In genomic region chr10:2933519-2933918, GRCh38 we compare ENCODE assay signal across 23 cellular contexts.
DNase-seq lines count a peak whose midpoint lies in the region; ATAC-seq, FAIRE-seq and TF ChIP-seq lines count a peak whose summit lies in the region.
"Had no signal": no experiment of that assay in that cellular context is flagged by ENCODE, and none has a peak within 500 bp of the region (broad histone marks: within the 10 kb centered on the region; RNA-seq: fewer than 3 reads in every experiment).

No MANE protein-coding gene starts in this region.

- H2AFZ ChIP-seq in OCI-LY3 (ENCODE audit: low read depth, low read length) (no peak overlapping the region), K562 (ENCODE audit: low read depth, low read length) (no peak overlapping the region)

- BruUV-seq in K562 (replicated peaks; lab: Mats Ljungman, UMichigan), result no TSS peak

- TF ChIP-seq CTCF in OCI-LY3 (IDR thresholded peaks at IDR 0.05; ENCODE audit: low read depth, low read length) (no peak), K562 (IDR thresholded peaks at IDR 0.05 in 2 of 3, conservative IDR thresholded peaks at IDR 0.05 in 1 of 3; ENCODE audit: insufficient read depth in 2 of 3, low read depth in 1 of 3, low read length in 3 of 3) (no peak)

- POLR2A ChIA-PET in K562 (lab: Yijun Ruan, JAX), result no interaction called here

- H3K4me2 ChIP-seq in OCI-LY3 (ENCODE audit: low read length) (peak overlapping the region; percentile 48), K562 (ENCODE audit: insufficient read depth, low read length) (no peak overlapping the region)
- H3K4me2 ChIP-seq: KMS-11 had no signal

- no peak for TF ChIP-seq POLR2A in K562 (conservative IDR thresholded peaks at IDR 0.05)

- in situ Hi-C loops in K562 (cut with MboI), result no loop called here

- H3K79me2 ChIP-seq in OCI-LY3 (ENCODE audit: low read length) (no peaks in the 10 kb centered on the region), K562 (ENCODE audit: control insufficient read depth, insufficient read depth, low read length) (no peaks in the 10 kb centered on the region)

- no peak overlapping the region for H3K4me3 ChIP-seq in OCI-LY3 (ENCODE audit: low read length)
- H3K4me3 ChIP-seq in K562, result no peak overlapping the region
- H3K4me3 ChIP-seq: HAP-1, Peyer's patch, SJCRH30 had no signal

- ATAC-seq in K562 (no peak), GM19395 (IDR thresholded peaks at IDR 0.05; ENCODE audit: unreplicated experiment) (no peak), GM21360 (IDR thresholded peaks at IDR 0.05; ENCODE audit: unreplicated experiment) (no peak), GM18861 (IDR thresholded peaks at IDR 0.05; ENCODE audit: unreplicated experiment) (no peak)

- no peak for TF ChIP-seq RAD21 in K562 (CRISPR knock-in tag; conservative IDR thresholded peaks at IDR 0.05 in 1 of 2, IDR thresholded peaks at IDR 0.05 in 1 of 2)

- 3% methylated on average over 3 of the region's 3 CpGs for WGBS in K562 (ENCODE audit: insufficient coverage, low coverage, missing lambda C conversion rate)

- CTCF ChIA-PET in K562 (lab: Yijun Ruan, JAX; ENCODE audit: low intra/inter-chr PET ratio), result no interaction called here

- H3K4me1 ChIP-seq in OCI-LY3 (ENCODE audit: low read length) (peaks cover 13% of the 10 kb centered on the region), K562 (replicated peaks in 1 of 2; ENCODE audit: control insufficient read depth in 2 of 2, insufficient read depth in 2 of 2, low read length in 2 of 2) (no peaks in the 10 kb centered on the region)
- H3K4me1 ChIP-seq: HAP-1, Peyer's patch, SJCRH30 had no signal

- no peak for TF ChIP-seq EP300 in K562 (IDR thresholded peaks at IDR 0.05; ENCODE audit: low read length)

- no peaks in the 10 kb centered on the region for H3K9me1 ChIP-seq in K562 (ENCODE audit: control insufficient read depth, insufficient read depth, low read length)

- H4K20me1 ChIP-seq in OCI-LY3 (ENCODE audit: insufficient read depth, low read length) (no peaks in the 10 kb centered on the region), K562 (replicated peaks; ENCODE audit: control insufficient read depth, insufficient read depth, low read length) (0 out of 2 replicates have a peak, but pooled peaks cover under 1% of the 10 kb centered on the region)

- H3K9me3 ChIP-seq in OCI-LY3 (ENCODE audit: insufficient read depth, low read length) (no peaks in the 10 kb centered on the region), K562 (replicated peaks; ENCODE audit: control insufficient read depth, insufficient read depth, low read depth, low read length) (0 out of 2 replicates have a peak, but pooled peaks cover 1% of the 10 kb centered on the region)
- H3K9me3 ChIP-seq: HAP-1, Peyer's patch, SJCRH30 had no signal

- DNase-seq in EH (ENCODE audit: low read depth), result peak; percentile 19
- DNase-seq in K562 (ENCODE audit: extremely low read depth in 1 of 4, low spot score in 3 of 4), result no peak
- peak; percentile 6 for DNase-seq in iris pigment epithelial cell (ENCODE audit: low read depth)
- no peak for DNase-seq in GOT3 (lab: John Stamatoyannopoulos, UW)
- DNase-seq: ACHN, AML-193, EL, GF-D8, NCI-H1105, NCI-H146, NCI-H2029, NCI-H226, NCI-H524, NCI-H774, Peyer's patch, SJCRH30 had no signal

- H3K27me3 ChIP-seq in OCI-LY3 (ENCODE audit: low read depth, low read length) (peaks cover 7% of the 10 kb centered on the region), K562 (ENCODE audit: control insufficient read depth in 2 of 2, insufficient read depth in 2 of 2, low read length in 2 of 2) (peaks cover 24 to 46% of the 10 kb centered on the region in 2 experiments)
- H3K27me3 ChIP-seq: Peyer's patch, SJCRH30 had no signal

- H3K27ac ChIP-seq in OCI-LY3 (ENCODE audit: low read length), result no peak overlapping the region
- no peak overlapping the region for H3K27ac ChIP-seq in K562 (ENCODE audit: extremely low read depth, low read depth, low read length)
- H3K27ac ChIP-seq: KMS-11, Peyer's patch, SJCRH30 had no signal

- H3K36me3 ChIP-seq in OCI-LY3 (replicated peaks; ENCODE audit: low read depth, low read length) (no peaks in the 10 kb centered on the region), K562 (ENCODE audit: control insufficient read depth, insufficient read depth, low read length) (no peaks in the 10 kb centered on the region)
- H3K36me3 ChIP-seq: HAP-1, Peyer's patch, SJCRH30 had no signal

- H3K9ac ChIP-seq in OCI-LY3 (ENCODE audit: low read length), result no peak overlapping the region
- no peak overlapping the region for H3K9ac ChIP-seq in K562 (ENCODE audit: insufficient read depth in 1 of 2, low read depth in 2 of 2, low read length in 2 of 2)
- H3K9ac ChIP-seq: KMS-11 had no signal

- FAIRE-seq in K562 (lab: Jason Lieb, UNC), result no peak
- FAIRE-seq: GM19239 had no signal

- intact Hi-C loops in K562 (cut with micrococcal nuclease), result no loop called here

TF ChIP-seq in K562, 482 proteins besides CTCF, POLR2A, EP300 and RAD21:
- TF ChIP-seq PML (IDR thresholded peaks at IDR 0.05; ENCODE audit: low read length) (no peak), ZNF77 (CRISPR knock-in tag; IDR thresholded peaks at IDR 0.05) (no peak), NFE2 (IDR thresholded peaks at IDR 0.05; ENCODE audit: low read depth) (peak; percentile 22; the same call in 1 of the 2 replicates), C11orf30 (IDR thresholded peaks at IDR 0.05; ENCODE audit: low read depth) (peak; percentile 61; the same call in 1 of the 2 replicates), BHLHE40 (IDR thresholded peaks at IDR 0.05; ENCODE audit: low read length) (no peak), RBM14 (IDR thresholded peaks at IDR 0.05; ENCODE audit: borderline replicate concordance, insufficient read depth, low read depth, low read length) (no peak), EHMT2 (IDR thresholded peaks at IDR 0.05) (no peak), ZNF316 (IDR thresholded peaks at IDR 0.05) (peak; percentile 71), YBX1 (IDR thresholded peaks at IDR 0.05) (no peak), MAFG (tag; conservative IDR thresholded peaks at IDR 0.05) (peak; percentile 79), SMARCC2 (IDR thresholded peaks at IDR 0.05; ENCODE audit: low read depth) (no peak), SOX6 (IDR thresholded peaks at IDR 0.05) (no peak), BCOR (IDR thresholded peaks at IDR 0.05) (no peak), FOSL1 (tag; conservative IDR thresholded peaks at IDR 0.05) (no peak), NFE2L1 (tag; IDR thresholded peaks at IDR 0.05; ENCODE audit: borderline replicate concordance, low read depth) (peak; percentile 52), NBN (IDR thresholded peaks at IDR 0.05; ENCODE audit: low read depth) (no peak), PREB (CRISPR knock-in tag; IDR thresholded peaks at IDR 0.05) (no peak), HIVEP1 (CRISPR knock-in tag; IDR thresholded peaks at IDR 0.05) (no peak), NEUROD1 (IDR thresholded peaks at IDR 0.05; ENCODE audit: borderline replicate concordance, low read depth, low read length, partially characterized antibody) (no peak), KLF6 (CRISPR knock-in tag; IDR thresholded peaks at IDR 0.05; ENCODE audit: borderline replicate concordance) (no peak), ZFP1 (CRISPR knock-in tag; IDR thresholded peaks at IDR 0.05) (no peak), DMBX1 (CRISPR knock-in tag; IDR thresholded peaks at IDR 0.05; ENCODE audit: borderline replicate concordance) (no peak), CBFB (CRISPR knock-in tag; IDR thresholded peaks at IDR 0.05) (no peak), TRIM24 (IDR thresholded peaks at IDR 0.05) (no peak), ZNF23 (CRISPR knock-in tag; IDR thresholded peaks at IDR 0.05) (no peak), ZNF764 (CRISPR knock-in tag; IDR thresholded peaks at IDR 0.05; ENCODE audit: low read depth) (no peak), YY1 (IDR thresholded peaks at IDR 0.05; ENCODE audit: borderline replicate concordance in 1 of 3, control insufficient read depth in 1 of 3, extremely low read depth in 1 of 3, insufficient read depth in 3 of 3, insufficient read length in 1 of 3, insufficient replicate concordance in 2 of 3, low read depth in 1 of 3, low read length in 2 of 3) (no peak), NR2F6 (CRISPR knock-in tag; IDR thresholded peaks at IDR 0.05) (no peak), MTF1 (CRISPR knock-in tag; IDR thresholded peaks at IDR 0.05; ENCODE audit: borderline replicate concordance) (no peak), ZNF184 (CRISPR knock-in tag; IDR thresholded peaks at IDR 0.05) (no peak), MLX (CRISPR knock-in tag; conservative IDR thresholded peaks at IDR 0.05) (no peak), ZNF740 (CRISPR knock-in tag; IDR thresholded peaks at IDR 0.05) (no peak), ZNF740 (tag; IDR thresholded peaks at IDR 0.05) (no peak), ZFP30 (CRISPR knock-in tag; IDR thresholded peaks at IDR 0.05; ENCODE audit: borderline replicate concordance) (no peak), TEAD1 (CRISPR knock-in tag; IDR thresholded peaks at IDR 0.05) (no peak), GABPA (tag; conservative IDR thresholded peaks at IDR 0.05; ENCODE audit: low read depth) (no peak)

Comparison
In these comparisons a context has a peak if more than half of its experiments do, and no peak if none do; other contexts are left out.
1. DNase-seq: peak in EH (single experiment) and iris pigment epithelial cell (single experiment); none in K562 (0 of 4) and GOT3 (single experiment).